In the genomic region with DNA sequence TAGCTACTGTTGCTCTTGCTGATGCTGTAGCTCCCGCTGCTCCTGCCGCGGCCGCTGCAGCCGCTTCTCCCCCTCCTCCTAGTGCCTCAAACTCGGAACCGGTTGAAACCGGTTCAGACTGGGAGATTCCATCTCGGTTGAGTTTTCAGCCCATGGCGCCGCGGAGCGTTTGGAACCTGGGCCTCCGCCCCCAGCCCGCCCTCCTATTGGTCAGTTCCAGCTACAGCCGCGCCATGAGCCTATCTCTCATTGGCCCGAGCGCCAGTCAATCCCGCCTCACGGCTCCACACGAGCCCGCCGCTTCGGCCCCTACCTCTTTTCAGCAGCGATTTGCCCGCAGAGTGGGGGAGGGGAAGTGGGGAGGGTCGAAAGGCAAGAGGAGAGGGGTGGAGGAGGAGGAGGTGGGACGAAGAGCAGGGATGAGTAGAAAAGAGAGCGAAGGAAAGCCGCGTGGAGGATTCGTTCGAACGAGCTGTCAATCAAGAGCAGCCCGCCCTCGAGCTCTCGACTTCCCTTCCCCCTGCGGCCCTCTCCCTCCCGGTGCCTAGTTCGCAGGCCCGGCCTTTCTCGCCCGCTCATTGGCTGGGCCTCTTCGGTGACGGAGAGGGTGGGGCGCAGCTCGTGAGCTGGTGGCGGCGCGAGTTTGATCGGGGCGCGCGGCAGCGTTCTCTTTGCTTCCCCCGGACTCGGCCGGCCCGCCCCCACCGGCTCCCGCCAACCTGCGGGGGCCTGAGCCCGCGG, we compare ENCODE assay signal across 8 cellular contexts. TPM values are rescaled to one million over a fixed set of nuclear protein-coding genes. Genes with fewer than 3 reads are reported as not detected.
DNase-seq lines count a peak whose midpoint lies in the region; ATAC-seq and TF ChIP-seq lines count a peak whose summit lies in the region.

A gene with protein sequence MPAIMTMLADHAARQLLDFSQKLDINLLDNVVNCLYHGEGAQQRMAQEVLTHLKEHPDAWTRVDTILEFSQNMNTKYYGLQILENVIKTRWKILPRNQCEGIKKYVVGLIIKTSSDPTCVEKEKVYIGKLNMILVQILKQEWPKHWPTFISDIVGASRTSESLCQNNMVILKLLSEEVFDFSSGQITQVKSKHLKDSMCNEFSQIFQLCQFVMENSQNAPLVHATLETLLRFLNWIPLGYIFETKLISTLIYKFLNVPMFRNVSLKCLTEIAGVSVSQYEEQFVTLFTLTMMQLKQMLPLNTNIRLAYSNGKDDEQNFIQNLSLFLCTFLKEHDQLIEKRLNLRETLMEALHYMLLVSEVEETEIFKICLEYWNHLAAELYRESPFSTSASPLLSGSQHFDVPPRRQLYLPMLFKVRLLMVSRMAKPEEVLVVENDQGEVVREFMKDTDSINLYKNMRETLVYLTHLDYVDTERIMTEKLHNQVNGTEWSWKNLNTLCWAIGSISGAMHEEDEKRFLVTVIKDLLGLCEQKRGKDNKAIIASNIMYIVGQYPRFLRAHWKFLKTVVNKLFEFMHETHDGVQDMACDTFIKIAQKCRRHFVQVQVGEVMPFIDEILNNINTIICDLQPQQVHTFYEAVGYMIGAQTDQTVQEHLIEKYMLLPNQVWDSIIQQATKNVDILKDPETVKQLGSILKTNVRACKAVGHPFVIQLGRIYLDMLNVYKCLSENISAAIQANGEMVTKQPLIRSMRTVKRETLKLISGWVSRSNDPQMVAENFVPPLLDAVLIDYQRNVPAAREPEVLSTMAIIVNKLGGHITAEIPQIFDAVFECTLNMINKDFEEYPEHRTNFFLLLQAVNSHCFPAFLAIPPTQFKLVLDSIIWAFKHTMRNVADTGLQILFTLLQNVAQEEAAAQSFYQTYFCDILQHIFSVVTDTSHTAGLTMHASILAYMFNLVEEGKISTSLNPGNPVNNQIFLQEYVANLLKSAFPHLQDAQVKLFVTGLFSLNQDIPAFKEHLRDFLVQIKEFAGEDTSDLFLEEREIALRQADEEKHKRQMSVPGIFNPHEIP (N-terminal part only) (minus strand): TSS at position 178 of the 741 bp plus-strand sequence. CDS start 4,459 bp downstream, outside the sequence.

- TF ChIP-seq CTCF in right atrium auricular region (IDR thresholded peaks at IDR 0.05) (no peak), uterus (IDR thresholded peaks at IDR 0.05) (peak in 1 of 4 experiments; percentile 4)

- no peaks in the 10 kb centered on the region for H3K9me3 ChIP-seq in right atrium auricular region
- H3K9me3 ChIP-seq in uterus: no peaks in the 10 kb centered on the region

- H3K36me3 ChIP-seq in right atrium auricular region (no peaks in the 10 kb centered on the region), uterus (no peaks in the 10 kb centered on the region)

- peak within 1 kb of the TSS; percentile 81 to 84 for H3K4me3 ChIP-seq in right atrium auricular region
- peak within 1 kb of the TSS; percentile 85 to 91 for H3K4me3 ChIP-seq in uterus

- intact Hi-C loops in T-helper 2 cell treated with Interferon-gamma antibody and Interleukin-4, amounts not matched to agents 100 ng/mL and 5 ng/mL, for 36 hours (cut with micrococcal nuclease): loop anchor here (1.0 to 10.0 kb wide), 13 partner anchors 46 to 784 kb away; a partner anchor contains a TSS
- intact Hi-C loops in uterus (cut with DNase I; ENCODE audit: low total_unique reads): no loop called here

- DNase-seq in NCI-H187 treated with DMSO at 0.1 percent for 48 hours (lab: John Stamatoyannopoulos, UW): peak; percentile 99
- DNase-seq in anterior cingulate cortex (lab: John Stamatoyannopoulos, UW): peak; percentile 95 to 100 (median 100)
- peak; percentile 99 for DNase-seq in right atrium auricular region (ENCODE audit: low spot score)
- peak; percentile 97 for DNase-seq in pulmonary artery endothelial cell (ENCODE audit: low read depth, low spot score)
- DNase-seq in uterus: peak; percentile 99

- peak within 1 kb of the TSS; percentile 96 to 98 for H3K27ac ChIP-seq in right atrium auricular region
- peak within 1 kb of the TSS; percentile 97 to 99 for H3K27ac ChIP-seq in uterus

- TF ChIP-seq POLR2A in uterus (IDR thresholded peaks at IDR 0.05): peak; percentile 94 to 96

- H3K4me1 ChIP-seq in right atrium auricular region (peaks cover 0 to 29% of the 10 kb centered on the region in 2 donors), uterus (peaks cover 0 to 5% of the 10 kb centered on the region in 2 donors)

- H3K27me3 ChIP-seq in right atrium auricular region (no peaks in the 10 kb centered on the region), uterus (no peaks in the 10 kb centered on the region)

- ATAC-seq in GM18499 (IDR thresholded peaks at IDR 0.05; ENCODE audit: insufficient read depth, unreplicated experiment) (peak; percentile 56), HG02943 (IDR thresholded peaks at IDR 0.05; ENCODE audit: low read depth, unreplicated experiment) (peak; percentile 79)

RNA-seq across cellular contexts. Expression of the gene that starts here (rescaled TPM):
- total RNA-seq in T-helper 2 cell treated with Interferon-gamma antibody and Interleukin-4, amounts not matched to agents 100 ng/mL and 5 ng/mL, for 36 hours: 194 and 196 TPM in 2 replicates
- 10 to 100 TPM; 44.7 to 56.1 TPM for total RNA-seq in right atrium auricular region
- 191 and 263 TPM in 2 replicates for total RNA-seq in pulmonary artery endothelial cell
- total RNA-seq in uterus: 100 to 1,000 TPM; 148 to 444 (median 323) TPM

Comparison
In these comparisons a context has a peak if more than half of its experiments do, and no peak if none do; other contexts are left out.
1. Peak in every context shown above with its lines: DNase-seq, ATAC-seq, H3K4me3 ChIP-seq and H3K27ac ChIP-seq.